ENCODE assay signal across 15 cellular contexts in genomic region chr2:191832668-191833067, GRCh38. TPM values are rescaled to one million over a fixed set of nuclear protein-coding genes. Genes with fewer than 3 reads are reported as not detected.
DNase-seq lines count a peak whose midpoint lies in the region; ATAC-seq, FAIRE-seq and TF ChIP-seq lines count a peak whose summit lies in the region.
"Had no signal": no experiment of that assay in that cellular context is flagged by ENCODE, and none has a peak within 500 bp of the region (broad histone marks: within the 10 kb centered on the region; RNA-seq: fewer than 3 reads in every experiment).

No MANE protein-coding gene starts in this region.

- no peaks in the 10 kb centered on the region for H3K9me1 ChIP-seq in K562 (ENCODE audit: control insufficient read depth, insufficient read depth, low read length)

- no peaks in the 10 kb centered on the region for H4K20me1 ChIP-seq in K562 (replicated peaks; ENCODE audit: control insufficient read depth, insufficient read depth, low read length)

- BruUV-seq in K562 (replicated peaks; lab: Mats Ljungman, UMichigan) = no TSS peak

- intact Hi-C loops in left ventricle myocardium inferior (cut with micrococcal nuclease) (no loop called here), Right ventricle myocardium superior (cut with DNase I) (no loop called here), K562 (cut with micrococcal nuclease) (loop anchor here (10.0 kb wide), 1 partner anchor 258 kb away; no protein-coding TSS in a partner anchor)

- H2AFZ ChIP-seq in K562 (ENCODE audit: low read depth, low read length) = no peak overlapping the region

- peaks cover 62% of the 10 kb centered on the region for H3K4me1 ChIP-seq in left ventricle myocardium inferior
- H3K4me1 ChIP-seq in K562 (replicated peaks in 1 of 2; ENCODE audit: control insufficient read depth in 2 of 2, insufficient read depth in 2 of 2, low read length in 2 of 2) = peaks cover 8 to 33% of the 10 kb centered on the region in 2 experiments
- H3K4me1 ChIP-seq: A549, Caco-2 had no signal

- CTCF ChIA-PET in K562 (lab: Yijun Ruan, JAX; ENCODE audit: low intra/inter-chr PET ratio) = no interaction called here

- peak overlapping the region; percentile 51; the same call in 1 of the 2 replicates for H3K4me2 ChIP-seq in K562 (ENCODE audit: insufficient read depth, low read length)
- H3K4me2 ChIP-seq: A549 had no signal

- in situ Hi-C loops in K562 (cut with MboI) = loop anchor here (10.0 kb wide), 1 partner anchor 268 kb away; no protein-coding TSS in a partner anchor

- peak overlapping the region in 1 of 2 experiments; percentile 76; a peak in 1 of 4 replicates for H3K9ac ChIP-seq in K562 (ENCODE audit: insufficient read depth in 1 of 2, low read depth in 2 of 2, low read length in 2 of 2)

- H3K9me3 ChIP-seq in left ventricle myocardium inferior (replicated peaks) = no peaks in the 10 kb centered on the region
- no peaks in the 10 kb centered on the region for H3K9me3 ChIP-seq in K562 (replicated peaks; ENCODE audit: control insufficient read depth, insufficient read depth, low read depth, low read length)
- H3K9me3 ChIP-seq: A549, Caco-2, HAP-1 had no signal

- no peak for TF ChIP-seq EP300 in K562 (IDR thresholded peaks at IDR 0.05; ENCODE audit: low read length)

- no peak for TF ChIP-seq POLR2A in K562 (conservative IDR thresholded peaks at IDR 0.05)

- no peak for DNase-seq in left ventricle myocardium inferior
- no peak for DNase-seq in Right ventricle myocardium superior
- DNase-seq in K562 (ENCODE audit: extremely low read depth in 1 of 4, low spot score in 3 of 4) = no peak
- DNase-seq in left lobe of liver (ENCODE audit: low spot score) = no peak
- DNase-seq in stimulated activated CD4-positive, alpha-beta T cell treated with anti-CD3 and anti-CD28 coated beads, Interleukin-12 subunit alpha, Interleukin-12 subunit beta, amount 100 ng/mL, for 4 hours = no peak
- DNase-seq in coronary artery (ENCODE audit: low spot score) = no peak
- DNase-seq: Caco-2; CD8-positive, alpha-beta memory T cell; DND-41; GDM1 had no signal

- H3K36me3 ChIP-seq in left ventricle myocardium inferior = peaks cover 34% of the 10 kb centered on the region
- H3K36me3 ChIP-seq in K562 (ENCODE audit: control insufficient read depth, insufficient read depth, low read length) = peaks cover 28% of the 10 kb centered on the region
- H3K36me3 ChIP-seq: HAP-1 had no signal

- ATAC-seq in Right ventricle myocardium superior (ENCODE audit: poor library complexity) = no peak
- ATAC-seq in K562 = no peak
- ATAC-seq in left lobe of liver = peak; percentile 28
- ATAC-seq: A549 had no signal

- H3K27ac ChIP-seq in left ventricle myocardium inferior (replicated peaks) (peak overlapping the region; percentile 1), K562 (ENCODE audit: extremely low read depth, low read depth, low read length) (0 out of 3 replicates have a peak overlapping the region, but pooled peaks have one; percentile 2), coronary artery (no peak overlapping the region)
- H3K27ac ChIP-seq: A549 had no signal

- POLR2A ChIA-PET in K562 (lab: Yijun Ruan, JAX) = no interaction called here

- H3K27me3 ChIP-seq in left ventricle myocardium inferior (ENCODE audit: low read depth) (no peaks in the 10 kb centered on the region), K562 (ENCODE audit: control insufficient read depth in 2 of 2, insufficient read depth in 2 of 2, low read length in 2 of 2) (no peaks in the 10 kb centered on the region)

- TF ChIP-seq CTCF in left ventricle myocardium inferior (IDR thresholded peaks at IDR 0.05; ENCODE audit: borderline replicate concordance) (no peak), K562 (IDR thresholded peaks at IDR 0.05 in 2 of 3, conservative IDR thresholded peaks at IDR 0.05 in 1 of 3; ENCODE audit: insufficient read depth in 2 of 3, low read depth in 1 of 3, low read length in 3 of 3) (no peak), coronary artery (IDR thresholded peaks at IDR 0.05) (no peak)

- no peak overlapping the region for H3K4me3 ChIP-seq in left ventricle myocardium inferior
- no peak overlapping the region for H3K4me3 ChIP-seq in K562
- no peak overlapping the region for H3K4me3 ChIP-seq in coronary artery
- H3K4me3 ChIP-seq: A549, HAP-1 had no signal

- H3K79me2 ChIP-seq in K562 (ENCODE audit: control insufficient read depth, insufficient read depth, low read length) = peaks cover 55% of the 10 kb centered on the region

- no peak for FAIRE-seq in K562 (lab: Jason Lieb, UNC)
- FAIRE-seq: A549, GM12892, H1 had no signal

- no peak for TF ChIP-seq RAD21 in K562 (CRISPR knock-in tag; conservative IDR thresholded peaks at IDR 0.05 in 1 of 2, IDR thresholded peaks at IDR 0.05 in 1 of 2)

TF ChIP-seq in K562, 482 proteins besides CTCF, POLR2A, EP300 and RAD21:
- no peak for TF ChIP-seq VEZF1 (CRISPR knock-in tag; IDR thresholded peaks at IDR 0.05)
- no peak for TF ChIP-seq ESRRB (CRISPR knock-in tag; IDR thresholded peaks at IDR 0.05; ENCODE audit: borderline replicate concordance)
TF ChIP-seq in K562: peak in this region for 0.

RNA-seq across cellular contexts. Expression of gene CAVIN2, which starts 14.2 kb away (rescaled TPM):
- total RNA-seq in left ventricle myocardium inferior (93.9 TPM), Right ventricle myocardium superior (104 TPM), K562 (2014; rRNA removed) (65.1 and 71.8 TPM in 2 replicates), K562 (2014; rRNA removed; fragmentation: Illumina TruSeq; extraction: Trizol) (81.0 and 86.4 TPM in 2 replicates), K562 (2015; rRNA removed; fragmentation: Illumina TruSeq; extraction: Trizol) (87.7 and 92.4 TPM in 2 replicates), K562 (2021) (70.5 and 74.6 TPM in 2 replicates), left lobe of liver (8.6 TPM)
- 11.7 and 16.8 TPM in 2 replicates for total RNA-seq in K562 (2011; cell fraction: chromatin; rRNA removed; ENCODE audit: low replicate concordance)
- 12.2 and 13.9 TPM in 2 replicates for total RNA-seq in K562 (2011; cell fraction: nucleolus; rRNA removed)
- 12.6 and 12.7 TPM in 2 replicates for total RNA-seq in K562 (2011; cell fraction: nucleoplasm; rRNA removed)
- polyA plus RNA-seq in K562 (2011; rRNA removed) (29.3 and 43.5 TPM in 2 replicates), K562 (2014; fragmentation: Illumina TruSeq; extraction: Trizol) (66.6 and 73.8 TPM in 2 replicates), K562 (2014; fragmentation: Nextera tagmentation; extraction: Ambion mirVana) (10 to 100 TPM; 20.6 to 31.5 TPM), K562 (2014; rRNA removed) (63.4 and 69.0 TPM in 2 replicates)
- polyA plus RNA-seq in K562 (2011; cell fraction: cytosol; rRNA removed) = 22.5 and 40.5 TPM in 2 replicates
- polyA plus RNA-seq in K562 (2011; cell fraction: nucleus; rRNA removed) = 14.2 and 19.0 TPM in 2 replicates
- polyA plus RNA-seq in K562 (2012) = 44.5 and 64.1 TPM in 2 replicates
- polyA minus RNA-seq in K562 (2011; rRNA and poly(A)+ RNA removed) = 31.3 and 39.1 TPM in 2 replicates
- polyA minus RNA-seq in K562 (2011; cell fraction: cytosol; rRNA and poly(A)+ RNA removed) = 23.3 and 34.4 TPM in 2 replicates
- polyA minus RNA-seq in K562 (2011; cell fraction: nucleus; rRNA and poly(A)+ RNA removed) = 26.5 and 38.9 TPM in 2 replicates
- total RNA-seq: Caco-2; CD8-positive, alpha-beta memory T cell; H1; HT1080 had no signal
- polyA plus RNA-seq: CD8-positive, alpha-beta memory T cell had no signal

Comparison
In these comparisons a context has a peak if more than half of its experiments do, and no peak if none do; other contexts are left out.
1. H3K27ac ChIP-seq: peak in left ventricle myocardium inferior (single experiment) and K562 (single experiment); none in coronary artery (0 of 2).